In genomic region chr2:136117909-136118818, GRCh38 we compare ENCODE assay signal across 9 cellular contexts. TPM values are rescaled to one million over a fixed set of nuclear protein-coding genes. Genes with fewer than 3 reads are reported as not detected.
DNase-seq lines count a peak whose midpoint lies in the region; ATAC-seq, FAIRE-seq and TF ChIP-seq lines count a peak whose summit lies in the region.
"Had no signal": no experiment of that assay in that cellular context is flagged by ENCODE, and none has a peak within 500 bp of the region (broad histone marks: within the 10 kb centered on the region; RNA-seq: fewer than 3 reads in every experiment).

Gene CXCR4, minus strand, starts transcription at chr2:136118149. Its CDS starts 89 bp downstream, at chr2:136118060.

- peaks cover 31 to 73% (median 51%) of the 10 kb centered on the region in 4 donors for H3K4me1 Mint-ChIP-seq in CD4-positive, CD25-positive, alpha-beta regulatory T cell
- peaks cover 43% of the 10 kb centered on the region for H3K4me1 Mint-ChIP-seq in T-helper 1 cell treated with Interleukin-12 subunit alpha and Interleukin-12 subunit beta and Interleukin-4 antibody, amounts not matched to agents 30 μg/mL and 1 μg/mL, for 36 hours (ENCODE audit: low read depth)
- no peaks in the 10 kb centered on the region for H3K4me1 Mint-ChIP-seq in astrocyte (ENCODE audit: low read depth, unreplicated experiment)

- peak within 1 kb of the TSS; percentile 92 to 99 (median 98) for H3K4me3 Mint-ChIP-seq in CD4-positive, CD25-positive, alpha-beta regulatory T cell
- peak within 1 kb of the TSS; percentile 93 for H3K4me3 Mint-ChIP-seq in T-helper 1 cell treated with Interleukin-12 subunit alpha and Interleukin-12 subunit beta and Interleukin-4 antibody, amounts not matched to agents 30 μg/mL and 1 μg/mL, for 36 hours
- H3K4me3 Mint-ChIP-seq in astrocyte (ENCODE audit: unreplicated experiment): peak within 1 kb of the TSS; percentile 80

- TF ChIP-seq CTCF in astrocyte (IDR thresholded peaks at IDR 0.05; ENCODE audit: insufficient read depth, low read depth, low read length): no peak

- peaks cover 27% of the 10 kb centered on the region for H3K27me3 Mint-ChIP-seq in CD4-positive, CD25-positive, alpha-beta regulatory T cell
- H3K27me3 Mint-ChIP-seq in T-helper 1 cell treated with Interleukin-12 subunit alpha and Interleukin-12 subunit beta and Interleukin-4 antibody, amounts not matched to agents 30 μg/mL and 1 μg/mL, for 36 hours (ENCODE audit: low read depth): peaks cover 41% of the 10 kb centered on the region
- peaks cover 16% of the 10 kb centered on the region for H3K27me3 Mint-ChIP-seq in astrocyte (ENCODE audit: low read depth, unreplicated experiment)

- no peaks in the 10 kb centered on the region for H3K79me2 ChIP-seq in astrocyte (ENCODE audit: insufficient read depth, low read length)

- peaks cover 0 to 11% (median 0%) of the 10 kb centered on the region in 7 donors for H3K9me3 Mint-ChIP-seq in CD4-positive, CD25-positive, alpha-beta regulatory T cell
- no peaks in the 10 kb centered on the region for H3K9me3 Mint-ChIP-seq in T-helper 1 cell treated with Interleukin-12 subunit alpha and Interleukin-12 subunit beta and Interleukin-4 antibody, amounts not matched to agents 30 μg/mL and 1 μg/mL, for 36 hours
- no peaks in the 10 kb centered on the region for H3K9me3 Mint-ChIP-seq in astrocyte (ENCODE audit: unreplicated experiment)

- peaks cover 35% of the 10 kb centered on the region for H3K36me3 Mint-ChIP-seq in CD4-positive, CD25-positive, alpha-beta regulatory T cell
- H3K36me3 Mint-ChIP-seq in T-helper 1 cell treated with Interleukin-12 subunit alpha and Interleukin-12 subunit beta and Interleukin-4 antibody, amounts not matched to agents 30 μg/mL and 1 μg/mL, for 36 hours (ENCODE audit: low read depth): peaks cover 33% of the 10 kb centered on the region
- no peaks in the 10 kb centered on the region for H3K36me3 Mint-ChIP-seq in astrocyte (ENCODE audit: low read depth, unreplicated experiment)

- H3K27me3 ChIP-seq in CD4-positive, CD25-positive, alpha-beta regulatory T cell (ENCODE audit: control insufficient read depth, insufficient read depth, low read length): peaks cover 2% of the 10 kb centered on the region
- H3K27me3 ChIP-seq in astrocyte (ENCODE audit: insufficient read depth, low read length) (peaks cover 71% of the 10 kb centered on the region), iPS-15b (ENCODE audit: control insufficient read depth, insufficient read depth, low read length) (peaks cover 60% of the 10 kb centered on the region), skeletal muscle satellite cell (ENCODE audit: control insufficient read depth, insufficient read depth, low read length) (peaks cover 94% of the 10 kb centered on the region)

- DNase-seq in CD4-positive, CD25-positive, alpha-beta regulatory T cell: peak; percentile 85 to 92 (median 89)
- DNase-seq in NCI-H1092 (lab: John Stamatoyannopoulos, UW) (peak; percentile 78), astrocyte (ENCODE audit: low read depth) (peak; percentile 10)

- no peaks in the 10 kb centered on the region for H4K20me1 ChIP-seq in astrocyte (ENCODE audit: insufficient read depth, low read length)

- H3K9ac ChIP-seq in astrocyte (ENCODE audit: low read length) (peak within 1 kb of the TSS; percentile 43), iPS-15b (ENCODE audit: low read depth, low read length) (no peak within 1 kb of the TSS), skeletal muscle satellite cell (ENCODE audit: low read depth, low read length) (no peak within 1 kb of the TSS)

- peak within 1 kb of the TSS; percentile 100 for H3K4me3 ChIP-seq in CD4-positive, CD25-positive, alpha-beta regulatory T cell (ENCODE audit: low read depth, low read length)
- H3K4me3 ChIP-seq in astrocyte (ENCODE audit: insufficient read depth, low read depth, low read length): peak within 1 kb of the TSS; percentile 51
- peak within 1 kb of the TSS; percentile 73 for H3K4me3 ChIP-seq in iPS-15b (ENCODE audit: low read depth, low read length)
- H3K4me3 ChIP-seq in skeletal muscle satellite cell (ENCODE audit: low read length): peak within 1 kb of the TSS; percentile 52

- H3K27ac Mint-ChIP-seq in CD4-positive, CD25-positive, alpha-beta regulatory T cell: peak within 1 kb of the TSS; percentile 99 to 100 (median 100)
- H3K27ac Mint-ChIP-seq in T-helper 1 cell treated with Interleukin-12 subunit alpha and Interleukin-12 subunit beta and Interleukin-4 antibody, amounts not matched to agents 30 μg/mL and 1 μg/mL, for 36 hours: peak within 1 kb of the TSS; percentile 94
- H3K27ac Mint-ChIP-seq in astrocyte (ENCODE audit: unreplicated experiment): peak within 1 kb of the TSS; percentile 7

- H3K4me1 ChIP-seq in CD4-positive, CD25-positive, alpha-beta regulatory T cell (ENCODE audit: control insufficient read depth, insufficient read depth, low read length, poor library complexity, severe bottlenecking): peaks cover 41% of the 10 kb centered on the region
- peaks cover 19% of the 10 kb centered on the region for H3K4me1 ChIP-seq in astrocyte (ENCODE audit: insufficient read depth, low read length)
- peaks cover 6% of the 10 kb centered on the region for H3K4me1 ChIP-seq in iPS-15b (ENCODE audit: control insufficient read depth, insufficient read depth, low read length)
- H3K4me1 ChIP-seq in skeletal muscle satellite cell (ENCODE audit: control insufficient read depth, insufficient read depth, low read length): peaks cover 24% of the 10 kb centered on the region

- H2AFZ ChIP-seq in astrocyte (ENCODE audit: low read depth, low read length): peak within 1 kb of the TSS; percentile 78

- peak within 1 kb of the TSS; percentile 94 for H3K27ac ChIP-seq in CD4-positive, CD25-positive, alpha-beta regulatory T cell (ENCODE audit: insufficient read depth, low read length, poor library complexity, severe bottlenecking)
- H3K27ac ChIP-seq in astrocyte (ENCODE audit: low read depth, low read length): no peak within 1 kb of the TSS

- peak; percentile 38 for ATAC-seq in CD4-positive, CD25-positive, alpha-beta regulatory T cell (ENCODE audit: low read depth in 2 of 2)
- peak; percentile 21 for ATAC-seq in GM21447 (IDR thresholded peaks at IDR 0.05; ENCODE audit: unreplicated experiment)
- ATAC-seq in GM21515 (IDR thresholded peaks at IDR 0.05; ENCODE audit: unreplicated experiment): no peak

- H3K4me2 ChIP-seq in astrocyte (ENCODE audit: low read length) (peak within 1 kb of the TSS; percentile 90), skeletal muscle satellite cell (ENCODE audit: low read length) (peak within 1 kb of the TSS; percentile 80)

- no peaks in the 10 kb centered on the region for H3K9me3 ChIP-seq in CD4-positive, CD25-positive, alpha-beta regulatory T cell (ENCODE audit: control insufficient read depth in 2 of 2, low read length in 2 of 2)
- H3K9me3 ChIP-seq in astrocyte (ENCODE audit: insufficient read depth, low read depth, low read length): peaks cover 2% of the 10 kb centered on the region
- H3K9me3 ChIP-seq in iPS-15b (ENCODE audit: control insufficient read depth, insufficient read depth, low read length): no peaks in the 10 kb centered on the region
- H3K9me3 ChIP-seq in skeletal muscle satellite cell (replicated peaks; ENCODE audit: low read length): no peaks in the 10 kb centered on the region

- peaks cover 28% of the 10 kb centered on the region for H3K36me3 ChIP-seq in CD4-positive, CD25-positive, alpha-beta regulatory T cell (ENCODE audit: control insufficient read depth, insufficient read depth, low read length)
- H3K36me3 ChIP-seq in astrocyte (ENCODE audit: insufficient read depth, low read length) (no peaks in the 10 kb centered on the region), iPS-15b (ENCODE audit: control insufficient read depth, insufficient read depth, low read length) (peaks cover 4% of the 10 kb centered on the region), skeletal muscle satellite cell (ENCODE audit: insufficient read depth, low read length) (no peaks in the 10 kb centered on the region)

- FAIRE-seq in astrocyte (lab: Jason Lieb, UNC): no peak

RNA-seq across cellular contexts. Expression of gene CXCR4, which starts in this region (rescaled TPM):
- total RNA-seq in CD4-positive, CD25-positive, alpha-beta regulatory T cell: 2,224 TPM
- polyA plus RNA-seq in CD4-positive, CD25-positive, alpha-beta regulatory T cell: 100 to 1,000 TPM; 536 to 682 (median 586) TPM
- total RNA-seq in astrocyte: 2.8 and 4.1 TPM in 2 replicates
- total RNA-seq in skeletal muscle satellite cell (2012; rRNA removed): 0.22 TPM in 1 of 2 replicates, not detected in the other
- total RNA-seq: LHCN-M2 had no signal

Comparison
In these comparisons a context has a peak if more than half of its experiments do, and no peak if none do; other contexts are left out.
1. RNA of gene CXCR4 (total RNA-seq): 2,224 TPM in CD4-positive, CD25-positive, alpha-beta regulatory T cell (single experiment); 2.8 to 4.1 TPM in astrocyte; every median in the first group is over 100 times any median in the second.
2. DNase-seq: peak in every context shown above with its lines; median percentile 89 in CD4-positive, CD25-positive, alpha-beta regulatory T cell; 78 in NCI-H1092; 10 in astrocyte.
3. H3K27ac Mint-ChIP-seq: peak in every context shown above with its lines; median percentile 100 in CD4-positive, CD25-positive, alpha-beta regulatory T cell; 94 in T-helper 1 cell treated with Interleukin-12 subunit alpha and Interleukin-12 subunit beta and Interleukin-4 antibody, amounts not matched to agents 30 μg/mL and 1 μg/mL, for 36 hours; 7 in astrocyte.
4. Peak in every context shown above with its lines, with median percentiles within 50 percentile points of each other: H3K4me3 ChIP-seq and H3K4me3 Mint-ChIP-seq.